29 cellular contexts compared by ENCODE assay signal in the genomic region with DNA sequence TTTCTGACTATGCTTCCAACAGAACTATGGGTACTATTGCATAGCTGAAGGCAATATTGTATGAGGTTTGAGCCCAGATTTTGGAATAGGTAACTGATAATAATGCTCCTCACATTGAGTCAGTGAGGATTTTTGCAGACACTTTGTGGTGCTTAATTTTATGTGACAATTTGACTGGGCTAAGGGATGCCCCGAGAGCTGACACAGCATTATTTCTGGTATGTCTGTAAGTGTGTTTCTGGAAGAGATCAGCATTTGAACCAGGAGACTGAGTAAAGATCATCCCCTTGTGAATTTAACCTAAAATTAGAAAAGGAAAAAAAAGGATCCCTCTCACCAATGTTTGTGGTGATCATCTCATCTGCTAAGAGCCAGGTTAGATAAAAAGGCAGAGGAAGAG.
"Had no signal": no experiment of that assay in that cellular context is flagged by ENCODE, and none has a peak within 500 bp of the region (broad histone marks: within the 10 kb centered on the region; RNA-seq: fewer than 3 reads in every experiment).

No MANE protein-coding gene starts in this region.

- H2AFZ ChIP-seq: parathyroid adenoma had no signal

- H3K36me3 ChIP-seq: heart left ventricle, left lung, lower lobe of right lung, neutrophil, spleen, suprapubic skin, thoracic aorta, tibial artery, vagina had no signal

- FAIRE-seq: islet of Langerhans, kidney had no signal

- H3K79me2 ChIP-seq: parathyroid adenoma had no signal

- H3K4me3 ChIP-seq: heart left ventricle, left lung, lower lobe of right lung, psoas muscle, skin epidermis, spleen, suprapubic skin, thoracic aorta, tibial artery, vagina had no signal

- H3K36me3 Mint-ChIP-seq: immature natural killer cell; naive B cell; natural killer cell; stimulated activated effector memory CD8-positive, alpha-beta T cell treated with anti-CD3 and anti-CD28 coated beads, Interleukin-12 subunit alpha, Interleukin-12 subunit beta, amount 100 ng/mL, for 72 hours had no signal

- H3K27ac ChIP-seq: heart left ventricle, left lung, lower lobe of right lung, neutrophil, parathyroid adenoma, psoas muscle, skin epidermis, spleen, suprapubic skin, thoracic aorta, tibial artery, vagina had no signal

- H3K9me3 ChIP-seq: left lung, lower lobe of right lung, neutrophil, psoas muscle, suprapubic skin, thoracic aorta, tibial artery, vagina had no signal

- H3K27ac Mint-ChIP-seq: immature natural killer cell; mesothelial cell of epicardium; naive B cell; natural killer cell; stimulated activated effector memory CD8-positive, alpha-beta T cell treated with anti-CD3 and anti-CD28 coated beads, Interleukin-12 subunit alpha, Interleukin-12 subunit beta, amount 100 ng/mL, for 72 hours; stimulated activated naive CD8-positive, alpha-beta T cell treated with anti-CD3 and anti-CD28 coated beads, Interleukin-15, Interleukin-2, amounts not matched to agents 100 ng/mL and 50 ng/mL, for 24 hours; type B pancreatic cell had no signal

- H3K4me1 Mint-ChIP-seq: immature natural killer cell; naive B cell; natural killer cell; stimulated activated effector memory CD8-positive, alpha-beta T cell treated with anti-CD3 and anti-CD28 coated beads, Interleukin-12 subunit alpha, Interleukin-12 subunit beta, amount 100 ng/mL, for 72 hours had no signal

- H3K4me3 Mint-ChIP-seq: immature natural killer cell; mesothelial cell of epicardium; naive B cell; natural killer cell; stimulated activated effector memory CD8-positive, alpha-beta T cell treated with anti-CD3 and anti-CD28 coated beads, Interleukin-12 subunit alpha, Interleukin-12 subunit beta, amount 100 ng/mL, for 72 hours; stimulated activated naive CD8-positive, alpha-beta T cell treated with anti-CD3 and anti-CD28 coated beads, Interleukin-15, Interleukin-2, amounts not matched to agents 100 ng/mL and 50 ng/mL, for 24 hours; type B pancreatic cell had no signal

- ATAC-seq: heart left ventricle; left colon; left lung; lower lobe of right lung; natural killer cell; psoas muscle; sciatic nerve; stimulated activated effector memory CD8-positive, alpha-beta T cell treated with anti-CD3 and anti-CD28 coated beads, Interleukin-12 subunit alpha, Interleukin-12 subunit beta, amount 100 ng/mL, for 72 hours had no signal

- H3K9ac ChIP-seq: parathyroid adenoma had no signal

- H3K27me3 ChIP-seq: heart left ventricle, left lung, neutrophil, spleen, suprapubic skin, tibial artery, vagina had no signal

- H3K9me3 Mint-ChIP-seq: natural killer cell; stimulated activated effector memory CD8-positive, alpha-beta T cell treated with anti-CD3 and anti-CD28 coated beads, Interleukin-12 subunit alpha, Interleukin-12 subunit beta, amount 100 ng/mL, for 72 hours; stimulated activated naive CD8-positive, alpha-beta T cell treated with anti-CD3 and anti-CD28 coated beads, Interleukin-15, Interleukin-2, amounts not matched to agents 100 ng/mL and 50 ng/mL, for 24 hours had no signal

- DNase-seq: heart left ventricle; hypothalamus; immature natural killer cell; kidney; left colon; left lung; lower lobe of right lung; mammary epithelial cell; mesendoderm; naive B cell; natural killer cell; occipital lobe; psoas muscle; spleen; stimulated activated CD4-positive, alpha-beta T cell treated with anti-CD3 and anti-CD28 coated beads, Interleukin-4, amount 100 ng/mL, for 24 hours; stimulated activated naive CD4-positive, alpha-beta T cell; tibial artery had no signal

- H3K4me1 ChIP-seq: parathyroid adenoma, psoas muscle, spleen, suprapubic skin, vagina had no signal

- H3K27me3 Mint-ChIP-seq: naive B cell; stimulated activated naive CD8-positive, alpha-beta T cell treated with anti-CD3 and anti-CD28 coated beads, Interleukin-15, Interleukin-2, amounts not matched to agents 100 ng/mL and 50 ng/mL, for 24 hours had no signal
